ENCODE assay signal across 12 cellular contexts in genomic region chr9:127136880-127137639, GRCh38. TPM values are rescaled to one million over a fixed set of nuclear protein-coding genes. Genes with fewer than 3 reads are reported as not detected.
"Had no signal": no experiment of that assay in that cellular context is flagged by ENCODE, and none has a peak within 500 bp of the region (broad histone marks: within the 10 kb centered on the region; RNA-seq: fewer than 3 reads in every experiment).

No MANE protein-coding gene starts in this region.

- H3K36me3 ChIP-seq: left lung, SJCRH30, transverse colon had no signal

- DNase-seq: activated CD4-positive, alpha-beta T cell treated with anti-CD3 and anti-CD28 coated beads, Interleukin-2, amount 10 ng/mL, durations not matched to agents 24 days and 14 days; activated CD4-positive, CD25-positive, alpha-beta regulatory T cell; activated CD8-positive, alpha-beta T cell treated with anti-CD3 and anti-CD28 coated beads, Interleukin-2, amount 10 ng/mL, durations not matched to agents 7 days and 5 days; activated T-cell treated with anti-CD3 and anti-CD28 coated beads for 4 hours; nucleus accumbens; SJCRH30; stimulated activated CD4-positive, alpha-beta T cell treated with anti-CD3 and anti-CD28 coated beads, Interleukin-12 subunit alpha, Interleukin-12 subunit beta, amount 100 ng/mL, for 4 hours; stimulated activated CD4-positive, alpha-beta T cell treated with anti-CD3 and anti-CD28 coated beads, Interleukin-2, amount 100 ng/mL, for 24 hours; stimulated activated naive B cell treated with anti-CD40 and anti-IgM and Interleukin-4, amounts not matched to agents 10 μg/mL and 1 μg/mL and 100 μg/mL, for 72 hours; transverse colon had no signal

- H3K4me3 ChIP-seq: left lung, SJCRH30, transverse colon had no signal

- H3K9me3 ChIP-seq: left lung, SJCRH30, transverse colon had no signal

- ATAC-seq: activated CD8-positive, alpha-beta T cell treated with anti-CD3 and anti-CD28 coated beads, Interleukin-2, amount 10 ng/mL, durations not matched to agents 7 days and 5 days; esophagus mucosa; left lung; stimulated activated naive B cell treated with anti-CD40 and anti-IgM and Interleukin-4, amounts not matched to agents 10 μg/mL and 1 μg/mL and 100 μg/mL, for 72 hours had no signal

- H3K27ac ChIP-seq: left lung, SJCRH30, transverse colon had no signal

- H3K27me3 ChIP-seq: left lung, SJCRH30, transverse colon had no signal

RNA-seq across cellular contexts. Expression of gene ANGPTL2, which starts 14.6 kb away (rescaled TPM):
- total RNA-seq: activated CD4-positive, alpha-beta T cell treated with anti-CD3 and anti-CD28 coated beads, Interleukin-2, amount 10 ng/mL, durations not matched to agents 24 days and 14 days; activated CD8-positive, alpha-beta T cell treated with anti-CD3 and anti-CD28 coated beads, Interleukin-2, amount 10 ng/mL, durations not matched to agents 7 days and 5 days had no signal
